Comparison of ENCODE assay signal across 7 cellular contexts in genomic region chr7:6435486-6436384, GRCh38. TPM values are rescaled to one million over a fixed set of nuclear protein-coding genes. Genes with fewer than 3 reads are reported as not detected.
DNase-seq lines count a peak whose midpoint lies in the region; ATAC-seq, FAIRE-seq and TF ChIP-seq lines count a peak whose summit lies in the region.

No MANE protein-coding gene starts in this region.

- peak; percentile 69 for ATAC-seq in HG02973 (IDR thresholded peaks at IDR 0.05; ENCODE audit: unreplicated experiment)

- TF ChIP-seq POLR2A in GM12892 (IDR thresholded peaks at IDR 0.05; ENCODE audit: low read depth, low read length), result no peak

- DNase-seq in GM12892 (ENCODE audit: insufficient read length) (peak; percentile 81), NCI-H2171 (lab: John Stamatoyannopoulos, UW) (peak; percentile 40), brain pericyte (ENCODE audit: low read depth, low spot score) (peak; percentile 52), iris pigment epithelial cell (ENCODE audit: low read depth) (peak; percentile 70)
- DNase-seq in stimulated activated CD4-positive, alpha-beta T cell treated with anti-CD3 and anti-CD28 coated beads, Interleukin-12 subunit alpha, Interleukin-12 subunit beta, amount 100 ng/mL, for 4 hours, result peak; percentile 85

- H3K27ac ChIP-seq in VCaP, result no peak overlapping the region

- peak; percentile 71 for FAIRE-seq in GM12892 (lab: Jason Lieb, UNC)

- peak; percentile 97 for TF ChIP-seq CTCF in VCaP (conservative IDR thresholded peaks at IDR 0.05)

RNA-seq across cellular contexts. Expression of gene DAGLB, which starts 12.0 kb away (rescaled TPM):
- 6.0 TPM for polyA plus RNA-seq in GM12892 (2012; ENCODE audit: missing spikeins)

RNA-seq across cellular contexts. Expression of gene KDELR2, which starts 48.2 kb away (rescaled TPM):
- 34.8 TPM for polyA plus RNA-seq in GM12892 (2012; ENCODE audit: missing spikeins)
